8 cellular contexts compared by ENCODE assay signal in genomic region chr14:20332946-20333782, GRCh38. TPM values are rescaled to one million over a fixed set of nuclear protein-coding genes. Genes with fewer than 3 reads are reported as not detected.
A peak's percentile ranks its signal among the peaks of the same experiment; 100 is the strongest.
DNase-seq lines count a peak whose midpoint lies in the region; ATAC-seq and TF ChIP-seq lines count a peak whose summit lies in the region.

Gene CCNB1IP1, minus strand, starts transcription at chr14:20333279. Its CDS starts 16,756 bp downstream, at chr14:20316523.

- TF ChIP-seq CTCF in C4-2B (conservative IDR thresholded peaks at IDR 0.05) (no peak), activated B cell treated with CpG ODN at 0.5 μM for 24 hours (IDR thresholded peaks at IDR 0.05) (no peak), coronary artery (IDR thresholded peaks at IDR 0.05) (no peak)

- H3K4me3 ChIP-seq in coronary artery = peak within 1 kb of the TSS; percentile 68

- peak; percentile 84 for DNase-seq in NCI-H226
- no peak for DNase-seq in activated B cell treated with CpG ODN at 0.5 μM for 24 hours
- DNase-seq in coronary artery (ENCODE audit: low spot score) = peak; percentile 81
- peak; percentile 91 for DNase-seq in kidney glomerular epithelial cell (lab: John Stamatoyannopoulos, UW)
- peak in 3 of 4 experiments; percentile 8 to 33 (median 21) for DNase-seq in stimulated activated CD4-positive, alpha-beta T cell treated with anti-CD3 and anti-CD28 coated beads, Interleukin-1b, Interleukin-23, amount 100 ng/mL, for 24 hours (ENCODE audit: low read depth in 4 of 4, low spot score in 1 of 4)

- H3K9me3 Mint-ChIP-seq in activated B cell treated with CpG ODN at 0.5 μM for 24 hours = no peaks in the 10 kb centered on the region

- H3K27ac ChIP-seq in C4-2B = peak within 1 kb of the TSS; percentile 83
- H3K27ac ChIP-seq in coronary artery = peak within 1 kb of the TSS; percentile 81 to 85

- peaks cover 28% of the 10 kb centered on the region for H3K4me1 Mint-ChIP-seq in activated B cell treated with CpG ODN at 0.5 μM for 24 hours

- peak within 1 kb of the TSS; percentile 89 for H3K27ac Mint-ChIP-seq in activated B cell treated with CpG ODN at 0.5 μM for 24 hours

- peak within 1 kb of the TSS; percentile 99 for H3K4me3 Mint-ChIP-seq in activated B cell treated with CpG ODN at 0.5 μM for 24 hours

- ATAC-seq in GM19043 (IDR thresholded peaks at IDR 0.05; ENCODE audit: low read depth, unreplicated experiment) (peak; percentile 98), HG03342 (IDR thresholded peaks at IDR 0.05; ENCODE audit: unreplicated experiment) (peak; percentile 96), activated B cell treated with CpG ODN at 0.5 μM for 24 hours (ENCODE audit: low read depth) (peak; percentile 97)

- intact Hi-C loops in activated B cell treated with CpG ODN at 0.5 μM for 24 hours (cut with micrococcal nuclease) = loop anchor here (1.0 to 10.0 kb wide), 7 partner anchors 10 to 642 kb away; partner anchors contain the start of genes PARP2, PIP4P1 and TEP1

- H3K27me3 Mint-ChIP-seq in activated B cell treated with CpG ODN at 0.5 μM for 24 hours = no peaks in the 10 kb centered on the region

- POLR2A ChIA-PET in activated B cell treated with CpG ODN at 0.5 μM for 24 hours (lab: Charles Lee) = interaction anchor here (0.8 to 2.8 kb wide), 6 partner anchors 9 to 350 kb away, joined by 3 to 42 read pairs (median 3); partner anchors contain the start of genes PARP2, PIP4P1 and TTC5

- CTCF ChIA-PET in activated B cell treated with CpG ODN at 0.5 μM for 24 hours (lab: Charles Lee) = interaction anchor here (1.5 to 2.3 kb wide), 3 partner anchors 10 to 277 kb away, joined by 4 to 13 read pairs (median 7); partner anchors contain the start of gene PARP2

- H3K36me3 Mint-ChIP-seq in activated B cell treated with CpG ODN at 0.5 μM for 24 hours (ENCODE audit: low read depth) = peaks cover 12% of the 10 kb centered on the region

RNA-seq across cellular contexts. Expression of gene CCNB1IP1, which starts in this region (rescaled TPM):
- total RNA-seq in activated B cell treated with CpG ODN at 0.5 μM for 24 hours = 34.0 and 35.3 TPM in 2 replicates
